Comparison of ENCODE assay signal across 9 cellular contexts in genomic region chr14:25049127-25049558, GRCh38. TPM values are rescaled to one million over a fixed set of nuclear protein-coding genes. Genes with fewer than 3 reads are reported as not detected.
DNase-seq lines count a peak whose midpoint lies in the region; ATAC-seq, FAIRE-seq and TF ChIP-seq lines count a peak whose summit lies in the region.
"Had no signal": no experiment of that assay in that cellular context is flagged by ENCODE, and none has a peak within 500 bp of the region (broad histone marks: within the 10 kb centered on the region; RNA-seq: fewer than 3 reads in every experiment).

No MANE protein-coding gene starts in this region.

- CTCF ChIA-PET in CD4-positive, alpha-beta T cell (lab: Charles Lee), result no interaction called here
- CTCF ChIA-PET in activated CD4-positive, alpha-beta T cell treated with anti-CD3 and anti-CD28 coated beads, Interleukin-2, amount 10 ng/mL, durations not matched to agents 7 days and 5 days (lab: Charles Lee), result no interaction called here

- H3K27ac ChIP-seq in CD4-positive, alpha-beta T cell (ENCODE audit: low read depth, low read length), result no peak overlapping the region
- peak overlapping the region; percentile 96 for H3K27ac ChIP-seq in left ventricle myocardium inferior (replicated peaks)

- ATAC-seq in CD4-positive, alpha-beta T cell (ENCODE audit: poor library complexity), result no peak
- no peak for ATAC-seq in HG02938 (IDR thresholded peaks at IDR 0.05; ENCODE audit: unreplicated experiment)

- H3K27ac Mint-ChIP-seq in CD4-positive, alpha-beta T cell, result no peak overlapping the region
- peak overlapping the region; percentile 43 for H3K27ac Mint-ChIP-seq in progenitor cell of endocrine pancreas
- no peak overlapping the region for H3K27ac Mint-ChIP-seq in activated CD4-positive, alpha-beta T cell treated with anti-CD3 and anti-CD28 coated beads, Interleukin-2, amount 10 ng/mL, durations not matched to agents 7 days and 5 days

- H3K36me3 ChIP-seq in left ventricle myocardium inferior, result no peaks in the 10 kb centered on the region

- TF ChIP-seq CTCF in CD4-positive, alpha-beta T cell (IDR thresholded peaks at IDR 0.05), result no peak
- TF ChIP-seq CTCF in WI38 (IDR thresholded peaks at IDR 0.05; ENCODE audit: low read depth, low read length) (no peak), left ventricle myocardium inferior (IDR thresholded peaks at IDR 0.05; ENCODE audit: borderline replicate concordance) (no peak), progenitor cell of endocrine pancreas (IDR thresholded peaks at IDR 0.05; ENCODE audit: unreplicated experiment) (no peak)

- FAIRE-seq in GM12891 (lab: Jason Lieb, UNC), result no peak

- H3K36me3 Mint-ChIP-seq in CD4-positive, alpha-beta T cell (ENCODE audit: low read depth), result no peaks in the 10 kb centered on the region
- no peaks in the 10 kb centered on the region for H3K36me3 Mint-ChIP-seq in progenitor cell of endocrine pancreas (ENCODE audit: insufficient read depth)
- peaks cover 2% of the 10 kb centered on the region for H3K36me3 Mint-ChIP-seq in activated CD4-positive, alpha-beta T cell treated with anti-CD3 and anti-CD28 coated beads, Interleukin-2, amount 10 ng/mL, durations not matched to agents 7 days and 5 days (ENCODE audit: low read depth)

- H3K4me3 Mint-ChIP-seq in CD4-positive, alpha-beta T cell, result peak overlapping the region; percentile 36
- H3K4me3 Mint-ChIP-seq in progenitor cell of endocrine pancreas (ENCODE audit: low read depth), result peak overlapping the region; percentile 77
- no peak overlapping the region for H3K4me3 Mint-ChIP-seq in activated CD4-positive, alpha-beta T cell treated with anti-CD3 and anti-CD28 coated beads, Interleukin-2, amount 10 ng/mL, durations not matched to agents 7 days and 5 days

- TF ChIP-seq POLR2A in GM12891 (IDR thresholded peaks at IDR 0.05; ENCODE audit: low read depth, low read length), result no peak

- peaks cover 5% of the 10 kb centered on the region for H3K4me1 Mint-ChIP-seq in CD4-positive, alpha-beta T cell (ENCODE audit: low read depth)
- peaks cover 14% of the 10 kb centered on the region for H3K4me1 Mint-ChIP-seq in progenitor cell of endocrine pancreas (ENCODE audit: low read depth)
- H3K4me1 Mint-ChIP-seq in activated CD4-positive, alpha-beta T cell treated with anti-CD3 and anti-CD28 coated beads, Interleukin-2, amount 10 ng/mL, durations not matched to agents 7 days and 5 days, result peaks cover 11% of the 10 kb centered on the region

- intact Hi-C loops in CD4-positive, alpha-beta T cell (cut with DNase I, micrococcal nuclease), result no loop called here
- intact Hi-C loops in left ventricle myocardium inferior (cut with micrococcal nuclease), result loop anchor here (10.0 kb wide), 2 partner anchors 86 to 314 kb away; no protein-coding TSS in a partner anchor

- no peak for DNase-seq in CD4-positive, alpha-beta T cell
- DNase-seq in left ventricle myocardium inferior (no peak), progenitor cell of endocrine pancreas (ENCODE audit: low spot score, unreplicated experiment) (no peak), SW 1271 (lab: John Stamatoyannopoulos, UW) (no peak), GM12891 (ENCODE audit: insufficient read length, low spot score) (no peak)
- no peak for DNase-seq in activated CD4-positive, alpha-beta T cell treated with anti-CD3 and anti-CD28 coated beads, Interleukin-2, amount 10 ng/mL, durations not matched to agents 7 days and 5 days

- POLR2A ChIA-PET in CD4-positive, alpha-beta T cell (lab: Charles Lee), result no interaction called here
- POLR2A ChIA-PET in activated CD4-positive, alpha-beta T cell treated with anti-CD3 and anti-CD28 coated beads, Interleukin-2, amount 10 ng/mL, durations not matched to agents 7 days and 5 days (lab: Charles Lee), result no interaction called here

- H3K9me3 Mint-ChIP-seq in CD4-positive, alpha-beta T cell, result no peaks in the 10 kb centered on the region
- H3K9me3 Mint-ChIP-seq in progenitor cell of endocrine pancreas (ENCODE audit: low read depth), result no peaks in the 10 kb centered on the region
- H3K9me3 Mint-ChIP-seq in activated CD4-positive, alpha-beta T cell treated with anti-CD3 and anti-CD28 coated beads, Interleukin-2, amount 10 ng/mL, durations not matched to agents 7 days and 5 days, result no peaks in the 10 kb centered on the region

- peaks cover 78% of the 10 kb centered on the region for H3K27me3 Mint-ChIP-seq in CD4-positive, alpha-beta T cell
- peaks cover 66% of the 10 kb centered on the region for H3K27me3 Mint-ChIP-seq in progenitor cell of endocrine pancreas
- peaks cover 63% of the 10 kb centered on the region for H3K27me3 Mint-ChIP-seq in activated CD4-positive, alpha-beta T cell treated with anti-CD3 and anti-CD28 coated beads, Interleukin-2, amount 10 ng/mL, durations not matched to agents 7 days and 5 days

- H3K4me3 ChIP-seq in WI38 (ENCODE audit: low read depth, low read length) (peak overlapping the region; percentile 64), left ventricle myocardium inferior (peak overlapping the region; percentile 83)

- H3K27me3 ChIP-seq in CD4-positive, alpha-beta T cell (ENCODE audit: control insufficient read depth, insufficient read depth, low read length), result peaks cover 59% of the 10 kb centered on the region
- H3K27me3 ChIP-seq in left ventricle myocardium inferior (ENCODE audit: low read depth), result no peaks in the 10 kb centered on the region

- H3K9me3 ChIP-seq in CD4-positive, alpha-beta T cell (ENCODE audit: control insufficient read depth, low read length), result no peaks in the 10 kb centered on the region
- no peaks in the 10 kb centered on the region for H3K9me3 ChIP-seq in left ventricle myocardium inferior (replicated peaks)

- peaks cover 70% of the 10 kb centered on the region for H3K4me1 ChIP-seq in left ventricle myocardium inferior

TF ChIP-seq in GM12891, 5 proteins besides CTCF, POLR2A, EP300 and RAD21:
- TF ChIP-seq POU2F2 (IDR thresholded peaks at IDR 0.05; ENCODE audit: low read depth, low read length) (no peak), TAF1 (IDR thresholded peaks at IDR 0.05; ENCODE audit: low read depth, low read length) (no peak), PAX5 (IDR thresholded peaks at IDR 0.05; ENCODE audit: insufficient read depth, low read length, severe bottlenecking) (no peak), SPI1 (IDR thresholded peaks at IDR 0.05; ENCODE audit: low read depth, low read length) (no peak), POLR2AphosphoS5 (IDR thresholded peaks at IDR 0.05; ENCODE audit: low read depth, low read length) (no peak)
TF ChIP-seq in GM12891: peak in this region for 0.

RNA-seq across cellular contexts. Expression of gene STXBP6, which starts 0.8 kb away (rescaled TPM):
- not detected for total RNA-seq in CD4-positive, alpha-beta T cell
- 21.7 TPM for total RNA-seq in left ventricle myocardium inferior
- total RNA-seq in progenitor cell of endocrine pancreas, result 11.7 and 11.9 TPM in 2 replicates
- not detected for total RNA-seq in activated CD4-positive, alpha-beta T cell treated with anti-CD3 and anti-CD28 coated beads, Interleukin-2, amount 10 ng/mL, durations not matched to agents 7 days and 5 days
- not detected for polyA plus RNA-seq in GM12891 (2012; ENCODE audit: low read depth, missing spikeins)
- total RNA-seq: T-helper 2 cell treated with Interferon-gamma antibody and Interleukin-4, amounts not matched to agents 100 ng/mL and 5 ng/mL, for 36 hours had no signal

Comparison
In these comparisons a context has a peak if more than half of its experiments do, and no peak if none do; other contexts are left out.
1. RNA of gene STXBP6, which starts 0.8 kb away (total RNA-seq): 21.7 TPM in left ventricle myocardium inferior (single experiment) and 11.7 to 11.9 TPM in progenitor cell of endocrine pancreas; not detected in activated CD4-positive, alpha-beta T cell treated with anti-CD3 and anti-CD28 coated beads, Interleukin-2, amount 10 ng/mL, durations not matched to agents 7 days and 5 days and not detected in CD4-positive, alpha-beta T cell; every median in the first group is over 10 times any median in the second.